Comparison of ENCODE assay signal across 11 cellular contexts in the genomic region with DNA sequence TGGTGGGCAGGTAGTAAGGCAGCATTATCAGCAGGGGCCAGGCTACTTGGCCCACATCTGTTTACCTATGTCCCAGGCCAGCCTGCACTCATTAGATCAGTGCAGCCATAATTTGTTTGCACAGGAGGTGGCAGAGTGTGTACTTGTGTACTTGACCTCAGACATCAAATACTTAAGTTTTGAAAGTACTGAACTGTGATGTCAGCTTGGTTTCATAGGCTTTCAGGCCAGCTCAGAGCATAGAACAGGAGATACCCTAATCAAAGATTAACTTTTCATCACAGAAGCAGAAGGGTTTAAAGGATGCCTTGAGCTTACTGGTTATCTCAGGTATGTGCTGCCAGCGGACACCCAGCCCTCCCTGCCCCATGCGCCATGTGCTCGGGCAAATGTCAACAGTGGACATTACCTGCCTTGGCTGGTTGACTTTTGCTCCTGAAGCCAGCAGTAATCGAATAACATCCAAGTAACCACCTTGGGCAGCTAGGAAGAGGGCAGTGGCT. TPM values are rescaled to one million over a fixed set of nuclear protein-coding genes. Genes with fewer than 3 reads are reported as not detected.
DNase-seq lines count a peak whose midpoint lies in the region; ATAC-seq and TF ChIP-seq lines count a peak whose summit lies in the region.
"Had no signal": no experiment of that assay in that cellular context is flagged by ENCODE, and none has a peak within 500 bp of the region (broad histone marks: within the 10 kb centered on the region; RNA-seq: fewer than 3 reads in every experiment).

No MANE protein-coding gene starts in this region.

- ATAC-seq in GM21528 (IDR thresholded peaks at IDR 0.05; ENCODE audit: low FRiP score, unreplicated experiment) (peak; percentile 80), foreskin keratinocyte (no peak)
- ATAC-seq: gastroesophageal sphincter, T-cell had no signal

- no peak for TF ChIP-seq CTCF in GM13976 (IDR thresholded peaks at IDR 0.05; ENCODE audit: borderline replicate concordance, control extremely low read depth, extremely low read depth, insufficient read depth, missing control alignments)
- TF ChIP-seq CTCF in foreskin keratinocyte (conservative IDR thresholded peaks at IDR 0.05), result peak; percentile 7

- H3K27me3 ChIP-seq in foreskin keratinocyte, result no peaks in the 10 kb centered on the region
- H3K27me3 ChIP-seq: gastroesophageal sphincter had no signal

- H3K4me1 ChIP-seq in foreskin keratinocyte, result peaks cover 25% of the 10 kb centered on the region
- H3K4me1 ChIP-seq: gastroesophageal sphincter had no signal

- in situ Hi-C loops in GM13976 (cut with MboI; ENCODE audit: low sequenced_read_pairs, unreplicated experiment), result loop anchor here (10.0 kb wide), 1 partner anchor 495 kb away; no protein-coding TSS in a partner anchor

- peak; percentile 37 for DNase-seq in GM13976 (ENCODE audit: low spot score)
- DNase-seq in HK-2 (ENCODE audit: unreplicated experiment), result peak; percentile 39
- DNase-seq in foreskin keratinocyte, result no peak
- no peak for DNase-seq in NCI-H1930 (lab: John Stamatoyannopoulos, UW)
- no peak for DNase-seq in activated effector memory CD4-positive, alpha-beta T cell treated with anti-CD3 and anti-CD28 coated beads, Interleukin-2, amount 50 U/mL, for 16 hours
- no peak for DNase-seq in stimulated activated naive CD4-positive, alpha-beta T cell (lab: John Stamatoyannopoulos, UW)
- no peak for DNase-seq in caudate nucleus (lab: John Stamatoyannopoulos, UW)
- DNase-seq: T-cell had no signal

- no peak overlapping the region for H3K27ac ChIP-seq in foreskin keratinocyte
- no peak overlapping the region for H3K27ac ChIP-seq in caudate nucleus (ENCODE audit: low read depth, low read length)
- H3K27ac ChIP-seq: gastroesophageal sphincter had no signal

RNA-seq across cellular contexts. Expression of gene ANKRD29, which starts 33.2 kb away (rescaled TPM):
- 5.6 and 7.7 TPM in 2 replicates for total RNA-seq in foreskin keratinocyte
- polyA plus RNA-seq in foreskin keratinocyte, result 5.4 and 5.5 TPM in 2 replicates
- total RNA-seq: G401 had no signal

RNA-seq across cellular contexts. Expression of gene NPC1, which starts 43.2 kb away (rescaled TPM):
- 60.8 and 69.9 TPM in 2 replicates for total RNA-seq in foreskin keratinocyte
- polyA plus RNA-seq in foreskin keratinocyte, result 24.3 and 25.8 TPM in 2 replicates

RNA-seq across cellular contexts. Expression of gene LAMA3, which starts 59.8 kb away (rescaled TPM):
- total RNA-seq in foreskin keratinocyte, result 1,828 and 2,643 TPM in 2 replicates
- polyA plus RNA-seq in foreskin keratinocyte, result 1,282 and 1,610 TPM in 2 replicates

Comparison
In these comparisons a context has a peak if more than half of its experiments do, and no peak if none do; other contexts are left out.
1. DNase-seq: peak in GM13976 (single experiment) and HK-2 (single experiment); none in foreskin keratinocyte (0 of 2), NCI-H1930 (0 of 2), activated effector memory CD4-positive, alpha-beta T cell treated with anti-CD3 and anti-CD28 coated beads, Interleukin-2, amount 50 U/mL, for 16 hours (single experiment), stimulated activated naive CD4-positive, alpha-beta T cell (0 of 6) and caudate nucleus (0 of 61).